In the genomic region with DNA sequence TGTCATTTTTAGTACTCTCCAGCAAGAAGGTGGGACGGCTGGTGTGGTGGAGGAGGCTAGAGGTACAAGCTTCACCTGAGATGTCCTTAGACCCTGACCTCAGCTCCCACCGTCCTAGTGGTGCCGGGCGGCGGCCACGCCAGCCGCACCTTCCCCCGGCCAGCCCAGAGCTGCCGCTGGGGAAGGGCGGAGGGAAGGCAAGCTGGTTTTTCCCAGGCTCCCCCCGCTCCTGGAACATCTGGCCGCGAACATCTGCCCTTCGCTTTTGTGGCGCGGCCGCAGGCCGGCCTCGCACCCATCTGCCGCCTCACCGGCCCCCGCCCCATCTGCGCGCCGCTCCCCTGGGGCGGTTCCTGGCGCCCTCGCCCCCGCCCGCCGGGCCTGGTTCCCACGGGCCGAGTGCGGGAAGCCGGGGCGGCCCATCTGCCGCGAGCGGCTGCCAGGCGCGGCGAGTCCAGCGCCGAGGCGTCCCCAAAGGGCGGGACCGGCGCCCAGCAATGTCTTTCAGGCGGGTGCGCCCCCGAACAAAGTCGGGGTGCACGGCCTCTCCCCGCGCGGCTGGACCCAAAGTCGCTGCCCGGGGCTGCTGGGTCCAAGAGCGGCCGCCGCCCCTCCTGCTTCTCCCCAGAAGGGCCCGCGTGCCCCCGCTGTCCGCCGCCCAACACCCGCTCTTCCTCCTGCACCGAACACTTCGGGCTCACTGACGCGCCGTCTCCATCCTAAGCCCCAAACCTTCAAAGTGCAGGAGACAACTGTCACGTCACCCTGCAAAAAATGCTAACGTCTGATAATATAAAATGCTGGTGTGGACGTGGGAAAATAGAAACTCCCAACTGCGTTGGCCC, we compare ENCODE assay signal across 9 cellular contexts. TPM values are rescaled to one million over a fixed set of nuclear protein-coding genes. Genes with fewer than 3 reads are reported as not detected.
DNase-seq lines count a peak whose midpoint lies in the region; ATAC-seq and TF ChIP-seq lines count a peak whose summit lies in the region.
"Had no signal": no experiment of that assay in that cellular context is flagged by ENCODE, and none has a peak within 500 bp of the region (broad histone marks: within the 10 kb centered on the region; RNA-seq: fewer than 3 reads in every experiment).

No MANE protein-coding gene starts in this region.

- H3K36me3 Mint-ChIP-seq in CD14-positive monocyte: no peaks in the 10 kb centered on the region
- H3K36me3 Mint-ChIP-seq in stimulated activated naive CD8-positive, alpha-beta T cell treated with anti-CD3 and anti-CD28 coated beads, Interleukin-15, Interleukin-2, amounts not matched to agents 100 ng/mL and 50 ng/mL, for 24 hours (ENCODE audit: low read depth): no peaks in the 10 kb centered on the region

- no peaks in the 10 kb centered on the region for H3K9me2 ChIP-seq in OCI-LY7 (ENCODE audit: insufficient read depth, low read length)

- in situ Hi-C loops in astrocyte of the spinal cord (cut with HindIII; ENCODE audit: low sequenced_read_pairs): no loop called here

- no peak overlapping the region; the same call in 1 of the 2 replicates for H3K4me2 ChIP-seq in OCI-LY7 (ENCODE audit: low read length)

- H3K27me3 ChIP-seq in HUES48 (ENCODE audit: control insufficient read depth, insufficient read depth, low read length): peaks cover 6% of the 10 kb centered on the region; the same call in 1 of the 2 replicates

- no peak overlapping the region for H3K9ac ChIP-seq in HUES48 (ENCODE audit: low read depth, low read length)

- no peak overlapping the region for H3K27ac ChIP-seq in HUES48 (ENCODE audit: low read depth, low read length)
- no peak overlapping the region for H3K27ac ChIP-seq in OCI-LY7 (ENCODE audit: low read depth, low read length, poor library complexity, severe bottlenecking)

- H3K27me3 Mint-ChIP-seq in CD14-positive monocyte (ENCODE audit: low read depth in 3 of 3): peaks cover 21 to 40% (median 29%) of the 10 kb centered on the region in 3 donors
- H3K27me3 Mint-ChIP-seq in stimulated activated naive CD8-positive, alpha-beta T cell treated with anti-CD3 and anti-CD28 coated beads, Interleukin-15, Interleukin-2, amounts not matched to agents 100 ng/mL and 50 ng/mL, for 24 hours: peaks cover 25% of the 10 kb centered on the region

- H3K9me3 ChIP-seq in HUES48 (ENCODE audit: control insufficient read depth, insufficient read depth, low read length) (no peaks in the 10 kb centered on the region), OCI-LY7 (ENCODE audit: low read length) (no peaks in the 10 kb centered on the region)

- peak overlapping the region in 3 of 7 donors; percentile 4 to 64 (median 38) for H3K27ac Mint-ChIP-seq in CD14-positive monocyte
- H3K27ac Mint-ChIP-seq in stimulated activated naive CD8-positive, alpha-beta T cell treated with anti-CD3 and anti-CD28 coated beads, Interleukin-15, Interleukin-2, amounts not matched to agents 100 ng/mL and 50 ng/mL, for 24 hours: no peak overlapping the region

- H3K36me3 ChIP-seq in HUES48 (ENCODE audit: control insufficient read depth, insufficient read depth, low read length) (no peaks in the 10 kb centered on the region), OCI-LY7 (ENCODE audit: insufficient read depth, low read length) (no peaks in the 10 kb centered on the region)

- H3K4me3 Mint-ChIP-seq in CD14-positive monocyte: peak overlapping the region; percentile 78 to 95
- H3K4me3 Mint-ChIP-seq in stimulated activated naive CD8-positive, alpha-beta T cell treated with anti-CD3 and anti-CD28 coated beads, Interleukin-15, Interleukin-2, amounts not matched to agents 100 ng/mL and 50 ng/mL, for 24 hours: peak overlapping the region; percentile 77

- CTCF ChIA-PET in OCI-LY7 (lab: Charles Lee; ENCODE audit: unreplicated experiment): no interaction called here

- H3K79me2 ChIP-seq in OCI-LY7 (ENCODE audit: insufficient read depth, low read depth, low read length): no peaks in the 10 kb centered on the region

- intact Hi-C loops in CD14-positive monocyte (cut with micrococcal nuclease) (no loop called here), OCI-LY7 (cut with micrococcal nuclease; ENCODE audit: unreplicated experiment) (no loop called here)

- TF ChIP-seq CTCF in CD14-positive monocyte (IDR thresholded peaks at IDR 0.05) (no peak), astrocyte of the spinal cord (IDR thresholded peaks at IDR 0.05; ENCODE audit: low read depth, low read length) (no peak), OCI-LY7 (conservative IDR thresholded peaks at IDR 0.05; ENCODE audit: low read length) (no peak)

- H3K4me1 ChIP-seq in HUES48 (ENCODE audit: control insufficient read depth, insufficient read depth, low read length) (peaks cover 23% of the 10 kb centered on the region), OCI-LY7 (ENCODE audit: insufficient read depth, low read length, poor library complexity, severe bottlenecking) (no peaks in the 10 kb centered on the region)

- POLR2A ChIA-PET in OCI-LY7 (lab: Charles Lee): interaction anchor here (0.6 kb wide), 2 partner anchors 9 to 22 kb away, joined by 3 read pairs; no protein-coding TSS in a partner anchor

- peaks cover 19% of the 10 kb centered on the region for H3K4me1 Mint-ChIP-seq in CD14-positive monocyte
- peaks cover 7% of the 10 kb centered on the region for H3K4me1 Mint-ChIP-seq in stimulated activated naive CD8-positive, alpha-beta T cell treated with anti-CD3 and anti-CD28 coated beads, Interleukin-15, Interleukin-2, amounts not matched to agents 100 ng/mL and 50 ng/mL, for 24 hours (ENCODE audit: low read depth)

- no peak for ATAC-seq in GM18517 (IDR thresholded peaks at IDR 0.05; ENCODE audit: unreplicated experiment)

- no TSS peak for BruUV-seq in OCI-LY7 (replicated peaks; lab: Mats Ljungman, UMichigan)

- peaks cover 0 to 6% (median 0%) of the 10 kb centered on the region in 7 donors for H3K9me3 Mint-ChIP-seq in CD14-positive monocyte
- no peaks in the 10 kb centered on the region for H3K9me3 Mint-ChIP-seq in stimulated activated naive CD8-positive, alpha-beta T cell treated with anti-CD3 and anti-CD28 coated beads, Interleukin-15, Interleukin-2, amounts not matched to agents 100 ng/mL and 50 ng/mL, for 24 hours

- H2AFZ ChIP-seq in OCI-LY7 (ENCODE audit: low read length): no peak overlapping the region

- no peaks in the 10 kb centered on the region for H4K20me1 ChIP-seq in OCI-LY7 (ENCODE audit: insufficient read depth, low read length)

- peak overlapping the region; percentile 38; the same call in 1 of the 2 replicates for H3K4me3 ChIP-seq in HUES48 (ENCODE audit: low read depth, low read length)
- peak overlapping the region; percentile 40 for H3K4me3 ChIP-seq in astrocyte of the spinal cord (ENCODE audit: low read depth, low read length)
- no peak overlapping the region for H3K4me3 ChIP-seq in OCI-LY7 (ENCODE audit: low read depth, low read length, poor library complexity, severe bottlenecking)

- no peak for DNase-seq in CD14-positive monocyte (ENCODE audit: low spot score)
- no peak for DNase-seq in astrocyte of the spinal cord (ENCODE audit: low read depth, low spot score)
- peak; percentile 35 for DNase-seq in iris pigment epithelial cell (ENCODE audit: low read depth)
- no peak for DNase-seq in OCI-LY7 (ENCODE audit: low spot score)
- DNase-seq in stimulated activated CD4-positive, alpha-beta T cell treated with anti-CD3 and anti-CD28 coated beads, Interleukin-12 subunit alpha, Interleukin-12 subunit beta, amount 100 ng/mL, for 4 hours: no peak

RNA-seq across cellular contexts. Expression of gene ID1, which starts 17.3 kb away (rescaled TPM):
- polyA plus RNA-seq in CD14-positive monocyte: 10 to 100 TPM in 1 of 2 donors, 1 to 10 TPM in 1; 3.9 to 12.5 TPM
- total RNA-seq in OCI-LY7 (2014; rRNA removed; shearing (Covaris generic)): 3.3 and 4.7 TPM in 2 replicates
- total RNA-seq in OCI-LY7 (2022): 2.0 and 3.6 TPM in 2 replicates

RNA-seq across cellular contexts. Expression of gene COX4I2, which starts 49.9 kb away (rescaled TPM):
- polyA plus RNA-seq in CD14-positive monocyte: not detected
- total RNA-seq in OCI-LY7 (2014; rRNA removed; shearing (Covaris generic)): not detected in 2 replicates
- not detected in 2 replicates for total RNA-seq in OCI-LY7 (2022)
- total RNA-seq: mononuclear cell had no signal
